In the genomic region with DNA sequence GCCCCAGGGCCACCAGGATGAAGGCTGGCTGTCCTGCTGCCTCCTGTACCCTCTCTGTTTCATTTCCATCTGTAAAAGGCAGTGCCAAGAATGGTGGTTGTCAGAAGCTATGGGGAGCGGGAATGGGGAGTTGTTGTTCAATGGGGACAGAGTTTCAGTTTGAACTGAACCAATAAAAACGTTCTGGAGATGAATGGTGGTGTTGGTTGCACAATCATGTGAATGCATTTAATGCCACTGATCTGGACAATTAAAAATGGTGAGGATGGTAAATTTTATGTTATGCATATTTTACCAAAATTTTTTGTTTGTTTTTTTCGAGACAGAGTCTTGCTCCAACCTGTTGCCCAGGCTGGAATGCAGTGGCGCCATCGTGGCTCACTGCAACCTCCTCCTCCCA, we compare ENCODE assay signal across 24 cellular contexts. TPM values are rescaled to one million over a fixed set of nuclear protein-coding genes. Genes with fewer than 3 reads are reported as not detected.
DNase-seq lines count a peak whose midpoint lies in the region; ATAC-seq, FAIRE-seq and TF ChIP-seq lines count a peak whose summit lies in the region.
"Had no signal": no experiment of that assay in that cellular context is flagged by ENCODE, and none has a peak within 500 bp of the region (broad histone marks: within the 10 kb centered on the region; RNA-seq: fewer than 3 reads in every experiment).

No MANE protein-coding gene starts in this region.

- H3K18ac ChIP-seq in trophoblast cell (ENCODE audit: low read length): no peak overlapping the region

- H3K4me2 ChIP-seq in trophoblast cell (ENCODE audit: low read length): no peak overlapping the region
- H3K4me2 ChIP-seq: GM23338 had no signal

- no peaks in the 10 kb centered on the region for H3K27me3 ChIP-seq in heart left ventricle
- no peaks in the 10 kb centered on the region for H3K27me3 ChIP-seq in esophagus muscularis mucosa
- no peaks in the 10 kb centered on the region for H3K27me3 ChIP-seq in trophoblast cell (ENCODE audit: insufficient read depth, low read length)
- H3K27me3 ChIP-seq: SJSA1 had no signal

- TF ChIP-seq POLR2A in heart left ventricle (IDR thresholded peaks at IDR 0.05) (no peak), esophagus muscularis mucosa (IDR thresholded peaks at IDR 0.05; ENCODE audit: low read depth) (no peak), GM12891 (IDR thresholded peaks at IDR 0.05; ENCODE audit: low read depth, low read length) (no peak)

- no peak overlapping the region for H2BK5ac ChIP-seq in trophoblast cell (ENCODE audit: low read depth, low read length, poor library complexity)

- H3K4me3 ChIP-seq in heart left ventricle: no peak overlapping the region
- no peak overlapping the region for H3K4me3 ChIP-seq in esophagus muscularis mucosa
- no peak overlapping the region for H3K4me3 ChIP-seq in trophoblast cell (ENCODE audit: low read depth, low read length)
- H3K4me3 ChIP-seq: GM23338, HAP-1, SJSA1 had no signal

- H3K27ac ChIP-seq in heart left ventricle (peak overlapping the region in 7 of 12 donors; percentile 53 to 89 (median 80)), esophagus muscularis mucosa (replicated peaks in 1 of 4) (peak overlapping the region in 3 of 4 donors; percentile 88 to 90 (median 88)), trophoblast cell (ENCODE audit: low read depth, low read length) (no peak overlapping the region)
- H3K27ac ChIP-seq: SJSA1 had no signal

- H3K79me2 ChIP-seq in trophoblast cell (ENCODE audit: control insufficient read depth, insufficient read depth, low read length, poor library complexity): no peaks in the 10 kb centered on the region

- H3K36me3 ChIP-seq in heart left ventricle: no peaks in the 10 kb centered on the region
- H3K36me3 ChIP-seq in esophagus muscularis mucosa: no peaks in the 10 kb centered on the region
- H3K36me3 ChIP-seq in trophoblast cell (ENCODE audit: control insufficient read depth in 1 of 2, insufficient read depth in 2 of 2, low read length in 2 of 2): no peaks in the 10 kb centered on the region
- H3K36me3 ChIP-seq: HAP-1, SJSA1 had no signal

- no peak overlapping the region for H4K12ac ChIP-seq in trophoblast cell (ENCODE audit: low read depth, low read length)

- H3K9ac ChIP-seq in trophoblast cell (ENCODE audit: low read length): no peak overlapping the region

- no peak overlapping the region for H3K4ac ChIP-seq in trophoblast cell (ENCODE audit: low read depth, low read length)

- H3K9me3 ChIP-seq in heart left ventricle (no peaks in the 10 kb centered on the region), esophagus muscularis mucosa (no peaks in the 10 kb centered on the region), trophoblast cell (ENCODE audit: insufficient read depth, low read depth, low read length) (no peaks in the 10 kb centered on the region)
- H3K9me3 ChIP-seq: HAP-1, SJSA1 had no signal

- H4K8ac ChIP-seq in trophoblast cell (ENCODE audit: low read depth, low read length): no peak overlapping the region

- no peak for TF ChIP-seq EP300 in esophagus muscularis mucosa (IDR thresholded peaks at IDR 0.05)

- H2AK5ac ChIP-seq in trophoblast cell (ENCODE audit: low read length): peak overlapping the region; percentile 2

- FAIRE-seq in GM12891 (lab: Jason Lieb, UNC): no peak
- FAIRE-seq: GM12892 had no signal

- peaks cover 0 to 38% (median 29%) of the 10 kb centered on the region in 12 donors for H3K4me1 ChIP-seq in heart left ventricle
- peaks cover 34 to 73% (median 64%) of the 10 kb centered on the region in 4 donors for H3K4me1 ChIP-seq in esophagus muscularis mucosa
- peaks cover 12 to 20% of the 10 kb centered on the region in 2 experiments for H3K4me1 ChIP-seq in trophoblast cell (ENCODE audit: control insufficient read depth in 1 of 2, insufficient read depth in 2 of 2, low read length in 2 of 2)
- H3K4me1 ChIP-seq: HAP-1 had no signal

- ATAC-seq in heart left ventricle: no peak
- no peak for ATAC-seq in Right ventricle myocardium superior (ENCODE audit: poor library complexity)
- ATAC-seq: CD8-positive, alpha-beta T cell; GM23338; Panc1 had no signal

- H3K79me1 ChIP-seq in trophoblast cell (ENCODE audit: low read length): no peaks in the 10 kb centered on the region

- H2BK12ac ChIP-seq in trophoblast cell (ENCODE audit: low read length): no peak overlapping the region

- no peak overlapping the region for H2AFZ ChIP-seq in trophoblast cell (ENCODE audit: insufficient read depth, low read length, poor library complexity)
- H2AFZ ChIP-seq: GM23338 had no signal

- TF ChIP-seq CTCF in heart left ventricle (IDR thresholded peaks at IDR 0.05) (no peak), esophagus muscularis mucosa (IDR thresholded peaks at IDR 0.05) (no peak)

- no peak for DNase-seq in heart left ventricle
- DNase-seq in Right ventricle myocardium superior: no peak
- DNase-seq in esophagus muscularis mucosa (ENCODE audit: extremely low spot score): no peak
- DNase-seq in trophoblast cell: no peak
- DNase-seq in superior temporal gyrus (ENCODE audit: extremely low spot score): no peak
- no peak for DNase-seq in GM12891 (ENCODE audit: insufficient read length, low spot score)
- DNase-seq in NOMO-1 (lab: John Stamatoyannopoulos, UW; ENCODE audit: unreplicated experiment in 2 of 2): no peak
- DNase-seq: 8988T; AML-193; C1 segment of cervical spinal cord; CD8-positive, alpha-beta T cell; DMS153; KBM-7; NCI-H1092 treated with DMSO at 0.1 percent for 48 hours; NCI-H1436 treated with DMSO at 0.1 percent for 48 hours; NCI-H1930; NCI-H2227 treated with DMSO at 0.1 percent for 48 hours; NCI-H510A; NCI-H748 treated with DMSO at 0.1 percent for 48 hours had no signal

- H4K91ac ChIP-seq in trophoblast cell (ENCODE audit: low read depth, low read length): no peak overlapping the region

- H2BK120ac ChIP-seq in trophoblast cell (ENCODE audit: insufficient read depth, low read length, poor library complexity): no peak overlapping the region

- intact Hi-C loops in heart left ventricle (cut with DNase I): loop anchor here in 2 of 10 donors (5.0 to 10.0 kb wide), 2 partner anchors 58 to 60 kb away; a partner anchor contains a TSS
- intact Hi-C loops in Right ventricle myocardium superior (cut with DNase I): no loop called here
- intact Hi-C loops in esophagus muscularis mucosa (cut with DNase I): no loop called here

- no peak overlapping the region for H3K23ac ChIP-seq in trophoblast cell (ENCODE audit: low read length)

- H3K14ac ChIP-seq in trophoblast cell (ENCODE audit: low read length): peak overlapping the region; percentile 40

- 92 to 95% (median 94%) methylated on average over 5 of the region's 5 CpGs for WGBS in heart left ventricle, 4 donors
- WGBS in esophagus muscularis mucosa: 96% methylated on average over 5 of the region's 5 CpGs
- WGBS in trophoblast cell (ENCODE audit: extremely low coverage, insufficient coverage, insufficient read length): no CpG with 5 or more reads among the region's 5 CpGs

TF ChIP-seq in GM12891, 5 proteins besides CTCF, POLR2A, EP300 and RAD21:
- TF ChIP-seq POU2F2 (IDR thresholded peaks at IDR 0.05; ENCODE audit: low read depth, low read length): no peak
- no peak for TF ChIP-seq PAX5 (IDR thresholded peaks at IDR 0.05; ENCODE audit: insufficient read depth, low read length, severe bottlenecking)
- TF ChIP-seq SPI1 (IDR thresholded peaks at IDR 0.05; ENCODE audit: low read depth, low read length): no peak
- TF ChIP-seq POLR2AphosphoS5 (IDR thresholded peaks at IDR 0.05; ENCODE audit: low read depth, low read length): no peak
- TF ChIP-seq TAF1 (IDR thresholded peaks at IDR 0.05; ENCODE audit: low read depth, low read length): no peak

RNA-seq across cellular contexts. Expression of a gene that starts 58.1 kb away (rescaled TPM):
- total RNA-seq in heart left ventricle (10 to 100 TPM in 3 of 9 donors, 1 to 10 TPM in 6; 6.4 to 12.3 (median 9.5) TPM), Right ventricle myocardium superior (8.4 TPM), esophagus muscularis mucosa (10 to 100 TPM; 15.4 to 21.6 (median 17.8) TPM)
- polyA plus RNA-seq in heart left ventricle: 1 to 10 TPM; 6.0 to 7.9 TPM
- polyA plus RNA-seq in trophoblast cell (2013): 3.4 and 4.0 TPM in 2 replicates
- polyA plus RNA-seq in GM12891 (2012; ENCODE audit: low read depth, missing spikeins): 1.3 TPM
